Comparison of ENCODE assay signal across 14 cellular contexts in the genomic region with DNA sequence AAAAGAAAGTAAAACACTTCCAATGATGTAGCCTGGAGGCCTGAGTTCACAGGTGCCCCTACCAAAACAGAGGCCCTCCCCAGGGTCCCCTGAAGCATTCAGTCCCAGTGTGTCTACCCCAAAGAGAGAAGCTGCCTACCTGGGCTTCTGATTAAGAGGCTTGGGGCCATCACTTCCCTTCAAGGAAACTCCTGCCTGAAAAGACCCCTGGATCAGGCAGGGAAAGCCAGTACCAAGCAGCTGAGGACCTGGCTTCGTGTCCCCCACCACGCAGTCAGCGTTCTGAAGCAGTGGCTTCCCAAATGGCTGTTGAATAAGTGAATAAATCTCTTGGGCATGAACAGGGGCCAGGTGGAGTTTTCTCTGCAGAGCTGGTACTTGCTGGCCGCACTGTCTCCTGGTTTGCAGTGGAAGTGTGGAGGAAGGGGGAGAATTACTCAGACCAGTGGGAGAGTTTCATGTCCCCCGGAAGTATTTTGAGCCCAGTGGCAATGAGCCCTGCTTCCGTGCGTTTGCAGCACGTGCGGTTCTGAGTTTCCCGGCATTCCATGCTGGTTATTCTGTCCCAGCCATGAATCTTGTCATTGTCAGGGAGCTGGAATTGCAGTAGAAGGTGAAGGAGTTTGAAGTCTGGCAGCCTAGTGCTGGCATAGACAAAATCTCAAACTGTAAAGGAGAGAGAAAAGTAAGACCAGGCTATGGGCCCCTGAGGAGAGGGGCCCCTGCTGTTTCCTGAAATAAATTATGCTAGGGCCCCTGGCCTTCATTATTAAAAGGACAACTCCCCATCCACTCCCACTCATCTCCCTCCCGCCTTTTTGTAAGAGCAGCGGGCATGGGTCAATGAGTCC. TPM values are rescaled to one million over a fixed set of nuclear protein-coding genes. Genes with fewer than 3 reads are reported as not detected.
DNase-seq lines count a peak whose midpoint lies in the region; ATAC-seq and TF ChIP-seq lines count a peak whose summit lies in the region.
"Had no signal": no experiment of that assay in that cellular context is flagged by ENCODE, and none has a peak within 500 bp of the region (broad histone marks: within the 10 kb centered on the region; RNA-seq: fewer than 3 reads in every experiment).

No MANE protein-coding gene starts in this region.

- no peaks in the 10 kb centered on the region for H4K20me1 ChIP-seq in OCI-LY1 (ENCODE audit: insufficient read depth, low read length)

- POLR2A ChIA-PET in activated CD4-positive, alpha-beta T cell treated with anti-CD3 and anti-CD28 coated beads for 36 hours (lab: Charles Lee), result interaction anchor here (0.6 to 1.1 kb wide), 5 partner anchors 26 to 278 kb away, joined by 3 to 11 read pairs (median 3); partner anchors contain the start of gene SOCS1
- POLR2A ChIA-PET in CD8-positive, alpha-beta T cell (lab: Charles Lee), result interaction anchor here (1.1 kb wide), 1 partner anchor 116 kb away, joined by 3 read pairs; the partner anchor contains the start of gene SOCS1

- intact Hi-C loops in activated CD4-positive, alpha-beta T cell treated with anti-CD3 and anti-CD28 coated beads for 36 hours (cut with DNase I, micrococcal nuclease), result no loop called here
- intact Hi-C loops in CD8-positive, alpha-beta T cell (cut with DNase I, micrococcal nuclease), result no loop called here

- H3K4me3 ChIP-seq in OCI-LY1 (ENCODE audit: low read depth, low read length, poor library complexity, severe bottlenecking), result no peak overlapping the region
- H3K4me3 ChIP-seq in CD8-positive, alpha-beta T cell (ENCODE audit: low read depth, low read length), result no peak overlapping the region
- H3K4me3 ChIP-seq: Peyer's patch had no signal

- peaks cover 32% of the 10 kb centered on the region for H3K4me1 ChIP-seq in OCI-LY1 (ENCODE audit: insufficient read depth, low read length, severe bottlenecking)
- no peaks in the 10 kb centered on the region for H3K4me1 ChIP-seq in CD8-positive, alpha-beta T cell (ENCODE audit: insufficient read depth, low read length)

- no peaks in the 10 kb centered on the region for H3K79me2 ChIP-seq in OCI-LY1 (ENCODE audit: insufficient read depth, low read length)

- CTCF ChIA-PET in activated CD4-positive, alpha-beta T cell treated with anti-CD3 and anti-CD28 coated beads for 36 hours (lab: Charles Lee), result interaction anchor here (0.6 to 2.2 kb wide), 36 partner anchors 8 to 418 kb away, joined by 3 to 9 read pairs (median 4); partner anchors contain the start of genes SOCS1 and TNP2
- CTCF ChIA-PET in CD8-positive, alpha-beta T cell (lab: Charles Lee), result interaction anchor here (0.6 to 2.3 kb wide), 18 partner anchors 9 to 409 kb away, joined by 3 to 15 read pairs (median 4); partner anchors contain the start of gene PRM3

- DNase-seq in activated CD4-positive, alpha-beta T cell treated with anti-CD3 and anti-CD28 coated beads for 36 hours, result no peak
- DNase-seq in activated CD4-positive, alpha-beta T cell treated with anti-CD3 and anti-CD28 coated beads, Interleukin-2, amount 50 U/mL, for 1 hour, result no peak
- DNase-seq in left kidney (ENCODE audit: low read depth, low spot score) (peak; percentile 93), CD1c-positive myeloid dendritic cell (ENCODE audit: extremely low spot score) (no peak)
- DNase-seq in stimulated activated naive B cell treated with anti-CD40 and anti-IgM and Interleukin-4, amounts not matched to agents 10 μg/mL and 1 μg/mL and 100 μg/mL, for 72 hours, result no peak
- no peak for DNase-seq in CD8-positive, alpha-beta T cell
- DNase-seq: foreskin melanocyte, NCI-H774 had no signal

- no peak overlapping the region for H3K9ac ChIP-seq in OCI-LY1 (ENCODE audit: low read length)

- no peaks in the 10 kb centered on the region for H3K36me3 ChIP-seq in OCI-LY1 (ENCODE audit: insufficient read depth, low read length)
- no peaks in the 10 kb centered on the region for H3K36me3 ChIP-seq in CD8-positive, alpha-beta T cell (ENCODE audit: insufficient read depth, low read length)
- H3K36me3 ChIP-seq: Peyer's patch had no signal

- no peak overlapping the region for H3K27ac Mint-ChIP-seq in activated CD4-positive, alpha-beta T cell treated with anti-CD3 and anti-CD28 coated beads for 36 hours
- peak overlapping the region; percentile 93 for H3K27ac Mint-ChIP-seq in stimulated activated naive B cell treated with anti-CD40 and anti-IgM and Interleukin-4, amounts not matched to agents 10 μg/mL and 1 μg/mL and 100 μg/mL, for 72 hours
- no peak overlapping the region for H3K27ac Mint-ChIP-seq in CD8-positive, alpha-beta T cell
- H3K27ac Mint-ChIP-seq: activated naive CD4-positive, alpha-beta T cell treated with anti-CD3 and anti-CD28 coated beads for 36 hours; CD4-positive, alpha-beta T cell had no signal

- H3K9me2 ChIP-seq in OCI-LY1 (ENCODE audit: low read depth, low read length), result no peaks in the 10 kb centered on the region

- TF ChIP-seq CTCF in OCI-LY1 (IDR thresholded peaks at IDR 0.05; ENCODE audit: low read length), result no peak
- no peak for TF ChIP-seq CTCF in CD8-positive, alpha-beta T cell (IDR thresholded peaks at IDR 0.05)

- no peaks in the 10 kb centered on the region for H3F3A ChIP-seq in OCI-LY1 (ENCODE audit: insufficient read depth, low read length)

- H3K27me3 Mint-ChIP-seq in activated CD4-positive, alpha-beta T cell treated with anti-CD3 and anti-CD28 coated beads for 36 hours, result no peaks in the 10 kb centered on the region
- H3K27me3 Mint-ChIP-seq in stimulated activated naive B cell treated with anti-CD40 and anti-IgM and Interleukin-4, amounts not matched to agents 10 μg/mL and 1 μg/mL and 100 μg/mL, for 72 hours, result no peaks in the 10 kb centered on the region
- H3K27me3 Mint-ChIP-seq in CD8-positive, alpha-beta T cell (ENCODE audit: low read depth), result no peaks in the 10 kb centered on the region
- H3K27me3 Mint-ChIP-seq: CD4-positive, alpha-beta T cell had no signal

- ATAC-seq in activated CD4-positive, alpha-beta T cell treated with anti-CD3 and anti-CD28 coated beads for 36 hours, result peak; percentile 10
- ATAC-seq in stimulated activated naive B cell treated with anti-CD40 and anti-IgM and Interleukin-4, amounts not matched to agents 10 μg/mL and 1 μg/mL and 100 μg/mL, for 72 hours (replicated peaks), result no peak
- ATAC-seq in CD8-positive, alpha-beta T cell, result no peak
- no peak for ATAC-seq in GM21390 (IDR thresholded peaks at IDR 0.05; ENCODE audit: unreplicated experiment)

- H2AFZ ChIP-seq in OCI-LY1 (ENCODE audit: low read length), result no peak overlapping the region

- H3K9me3 ChIP-seq in OCI-LY1 (ENCODE audit: low read length), result no peaks in the 10 kb centered on the region
- no peaks in the 10 kb centered on the region for H3K9me3 ChIP-seq in CD8-positive, alpha-beta T cell (ENCODE audit: low read length)
- H3K9me3 ChIP-seq: Peyer's patch had no signal

- H3K4me3 Mint-ChIP-seq in activated CD4-positive, alpha-beta T cell treated with anti-CD3 and anti-CD28 coated beads for 36 hours, result no peak overlapping the region
- peak overlapping the region; percentile 59 to 62 for H3K4me3 Mint-ChIP-seq in stimulated activated naive B cell treated with anti-CD40 and anti-IgM and Interleukin-4, amounts not matched to agents 10 μg/mL and 1 μg/mL and 100 μg/mL, for 72 hours
- H3K4me3 Mint-ChIP-seq in CD8-positive, alpha-beta T cell, result no peak overlapping the region
- H3K4me3 Mint-ChIP-seq: activated CD4-positive, alpha-beta T cell treated with anti-CD3 and anti-CD28 coated beads, Interleukin-2, amount 10 ng/mL, durations not matched to agents 24 days and 14 days; activated naive CD4-positive, alpha-beta T cell treated with anti-CD3 and anti-CD28 coated beads for 36 hours; CD4-positive, alpha-beta T cell had no signal

- H3K36me3 Mint-ChIP-seq in activated CD4-positive, alpha-beta T cell treated with anti-CD3 and anti-CD28 coated beads for 36 hours (ENCODE audit: low read depth), result no peaks in the 10 kb centered on the region
- peaks cover 15 to 20% of the 10 kb centered on the region in 2 donors for H3K36me3 Mint-ChIP-seq in stimulated activated naive B cell treated with anti-CD40 and anti-IgM and Interleukin-4, amounts not matched to agents 10 μg/mL and 1 μg/mL and 100 μg/mL, for 72 hours
- no peaks in the 10 kb centered on the region for H3K36me3 Mint-ChIP-seq in CD8-positive, alpha-beta T cell

- peaks cover 14% of the 10 kb centered on the region for H3K4me1 Mint-ChIP-seq in activated CD4-positive, alpha-beta T cell treated with anti-CD3 and anti-CD28 coated beads for 36 hours
- H3K4me1 Mint-ChIP-seq in stimulated activated naive B cell treated with anti-CD40 and anti-IgM and Interleukin-4, amounts not matched to agents 10 μg/mL and 1 μg/mL and 100 μg/mL, for 72 hours, result peaks cover 34 to 50% of the 10 kb centered on the region in 2 donors
- H3K4me1 Mint-ChIP-seq in CD8-positive, alpha-beta T cell (ENCODE audit: low read depth), result peaks cover 4% of the 10 kb centered on the region

- no peaks in the 10 kb centered on the region for H3K27me3 ChIP-seq in OCI-LY1 (ENCODE audit: insufficient read depth, low read length)
- H3K27me3 ChIP-seq in CD8-positive, alpha-beta T cell (ENCODE audit: insufficient read depth, low read length), result no peaks in the 10 kb centered on the region
- H3K27me3 ChIP-seq: Peyer's patch had no signal

- no peak overlapping the region for H3K4me2 ChIP-seq in OCI-LY1 (ENCODE audit: low read length)

- H3K27ac ChIP-seq in OCI-LY1 (ENCODE audit: low read depth, low read length, poor library complexity, severe bottlenecking), result peak overlapping the region; percentile 77
- no peak overlapping the region for H3K27ac ChIP-seq in CD8-positive, alpha-beta T cell (ENCODE audit: low read depth, low read length)
- H3K27ac ChIP-seq: Peyer's patch had no signal

- no peaks in the 10 kb centered on the region for H3K9me3 Mint-ChIP-seq in activated CD4-positive, alpha-beta T cell treated with anti-CD3 and anti-CD28 coated beads for 36 hours (ENCODE audit: low read depth)
- H3K9me3 Mint-ChIP-seq in stimulated activated naive B cell treated with anti-CD40 and anti-IgM and Interleukin-4, amounts not matched to agents 10 μg/mL and 1 μg/mL and 100 μg/mL, for 72 hours, result no peaks in the 10 kb centered on the region
- H3K9me3 Mint-ChIP-seq in CD8-positive, alpha-beta T cell, result no peaks in the 10 kb centered on the region
- H3K9me3 Mint-ChIP-seq: activated naive CD4-positive, alpha-beta T cell treated with anti-CD3 and anti-CD28 coated beads for 36 hours; CD4-positive, alpha-beta T cell had no signal

RNA-seq across cellular contexts. Expression of gene RMI2, which starts 27.0 kb away (rescaled TPM):
- 10 to 100 TPM; 56.0 to 69.8 TPM for total RNA-seq in activated CD4-positive, alpha-beta T cell treated with anti-CD3 and anti-CD28 coated beads for 36 hours
- total RNA-seq in CD8-positive, alpha-beta T cell, result under 1 TPM; 0.69 to 0.73 TPM

Comparison
In these comparisons a context has a peak if more than half of its experiments do, and no peak if none do; other contexts are left out.
1. H3K4me3 Mint-ChIP-seq: peak in stimulated activated naive B cell treated with anti-CD40 and anti-IgM and Interleukin-4, amounts not matched to agents 10 μg/mL and 1 μg/mL and 100 μg/mL, for 72 hours (2 of 2); none in activated CD4-positive, alpha-beta T cell treated with anti-CD3 and anti-CD28 coated beads for 36 hours (single experiment) and CD8-positive, alpha-beta T cell (single experiment).
2. RNA of gene RMI2, which starts 27.0 kb away (total RNA-seq): 56.0 to 69.8 TPM in activated CD4-positive, alpha-beta T cell treated with anti-CD3 and anti-CD28 coated beads for 36 hours; 0.69 to 0.73 TPM in CD8-positive, alpha-beta T cell; every median in the first group is over 10 times any median in the second.